Comparison of ENCODE assay signal across 25 cellular contexts in the genomic region with DNA sequence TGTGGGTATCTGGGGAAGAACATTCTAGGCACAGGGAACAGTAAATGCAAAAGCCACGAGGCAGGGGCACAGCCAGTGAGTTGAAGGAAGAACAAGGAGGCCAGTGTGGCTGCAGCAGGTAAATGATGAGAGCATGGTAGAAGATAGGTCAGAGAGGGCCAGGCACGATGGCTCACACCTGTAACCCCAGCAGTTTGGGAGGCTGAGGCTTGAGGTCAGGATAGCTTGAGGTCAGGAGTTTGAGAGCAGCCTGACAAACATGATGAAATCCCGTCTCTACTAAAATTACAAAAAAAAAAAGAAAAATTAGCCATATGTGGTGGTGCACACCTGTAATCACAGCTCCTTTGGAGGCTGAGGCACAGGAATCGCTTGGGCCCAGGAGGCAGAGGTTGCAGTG.
A peak's percentile ranks its signal among the peaks of the same experiment; 100 is the strongest.
DNase-seq lines count a peak whose midpoint lies in the region; ATAC-seq, FAIRE-seq and TF ChIP-seq lines count a peak whose summit lies in the region.
"Had no signal": no experiment of that assay in that cellular context is flagged by ENCODE, and none has a peak within 500 bp of the region (broad histone marks: within the 10 kb centered on the region; RNA-seq: fewer than 3 reads in every experiment).

No MANE protein-coding gene starts in this region.

- H2BK12ac ChIP-seq in trophoblast cell (ENCODE audit: low read length) = no peak overlapping the region

- 78 to 83% (median 82%) methylated on average over 4 of the region's 4 CpGs for WGBS in heart left ventricle, 4 donors
- 91 to 95% methylated on average over 2 to 3 of the region's 4 CpGs for WGBS in endodermal cell (ENCODE audit: insufficient coverage in 1 of 2, insufficient read length in 1 of 2), 2 experiments
- WGBS in trophoblast cell (ENCODE audit: extremely low coverage, insufficient coverage, insufficient read length) = no CpG with 5 or more reads among the region's 4 CpGs
- 87% methylated on average over 4 of the region's 4 CpGs for WGBS in prostate gland

- H3K27me3 Mint-ChIP-seq in endodermal cell (ENCODE audit: insufficient read depth) = no peaks in the 10 kb centered on the region

- H2BK120ac ChIP-seq in trophoblast cell (ENCODE audit: insufficient read depth, low read length, poor library complexity) = no peak overlapping the region

- H2AFZ ChIP-seq in trophoblast cell (ENCODE audit: insufficient read depth, low read length, poor library complexity) = no peak overlapping the region
- H2AFZ ChIP-seq: GM23338 had no signal

- H3K9me3 ChIP-seq in right atrium auricular region (no peaks in the 10 kb centered on the region), heart left ventricle (no peaks in the 10 kb centered on the region), endodermal cell (ENCODE audit: control insufficient read depth, low read length) (no peaks in the 10 kb centered on the region), trophoblast cell (ENCODE audit: insufficient read depth, low read depth, low read length) (no peaks in the 10 kb centered on the region), prostate gland (no peaks in the 10 kb centered on the region)
- H3K9me3 ChIP-seq: BLaER1 had no signal

- no peak for FAIRE-seq in frontal cortex (lab: Jason Lieb, UNC)
- FAIRE-seq: A204.1, D721Med, GM12878, GM19239, H54 had no signal

- H3K4me2 ChIP-seq in trophoblast cell (ENCODE audit: low read length) = no peak overlapping the region
- H3K4me2 ChIP-seq: BLaER1, GM23338 had no signal

- H3K36me3 ChIP-seq in right atrium auricular region = no peaks in the 10 kb centered on the region
- no peaks in the 10 kb centered on the region for H3K36me3 ChIP-seq in heart left ventricle
- H3K36me3 ChIP-seq in endodermal cell (ENCODE audit: control insufficient read depth, insufficient read depth, low read length) = no peaks in the 10 kb centered on the region
- H3K36me3 ChIP-seq in trophoblast cell (ENCODE audit: control insufficient read depth in 1 of 2, insufficient read depth in 2 of 2, low read length in 2 of 2) = no peaks in the 10 kb centered on the region
- H3K36me3 ChIP-seq in prostate gland = no peaks in the 10 kb centered on the region
- H3K36me3 ChIP-seq: BLaER1 had no signal

- H2AK5ac ChIP-seq in trophoblast cell (ENCODE audit: low read length) = no peak overlapping the region

- H3K9ac ChIP-seq in endodermal cell (ENCODE audit: extremely low read depth, low read length, poor library complexity, severe bottlenecking) = no peak overlapping the region
- H3K9ac ChIP-seq in trophoblast cell (ENCODE audit: low read length) = no peak overlapping the region
- H3K9ac ChIP-seq: BLaER1 had no signal

- H3K79me1 ChIP-seq in trophoblast cell (ENCODE audit: low read length) = no peaks in the 10 kb centered on the region

- peak; percentile 13 for DNase-seq in right atrium auricular region (ENCODE audit: low spot score)
- DNase-seq in heart left ventricle = no peak
- peak; percentile 10 for DNase-seq in endodermal cell
- no peak for DNase-seq in trophoblast cell
- no peak for DNase-seq in activated T-cell treated with anti-CD3 and anti-CD28 coated beads, Interleukin-2, amount 50 U/mL, for 1 hour
- DNase-seq in COLO829 (ENCODE audit: low spot score) = no peak
- DNase-seq in prostate gland (ENCODE audit: low spot score) = no peak
- no peak for DNase-seq in frontal cortex (ENCODE audit: low spot score in 2 of 2)
- DNase-seq: CD4-positive, CD25-positive, alpha-beta regulatory T cell; CD8-positive, alpha-beta T cell; DMS 273 treated with DMSO at 0.1 percent for 48 hours; DMS79; EL; GDM1; HCEC 1CT had no signal

- H4K12ac ChIP-seq in trophoblast cell (ENCODE audit: low read depth, low read length) = peak overlapping the region; percentile 36

- no peaks in the 10 kb centered on the region for H3K27me3 ChIP-seq in right atrium auricular region
- no peaks in the 10 kb centered on the region for H3K27me3 ChIP-seq in heart left ventricle
- no peaks in the 10 kb centered on the region for H3K27me3 ChIP-seq in endodermal cell (ENCODE audit: control insufficient read depth, insufficient read depth, low read length, poor library complexity, severe bottlenecking)
- no peaks in the 10 kb centered on the region for H3K27me3 ChIP-seq in trophoblast cell (ENCODE audit: insufficient read depth, low read length)
- H3K27me3 ChIP-seq in prostate gland (replicated peaks; ENCODE audit: insufficient read depth) = no peaks in the 10 kb centered on the region
- H3K27me3 ChIP-seq: BLaER1 had no signal

- no peak overlapping the region for H2BK5ac ChIP-seq in trophoblast cell (ENCODE audit: low read depth, low read length, poor library complexity)

- no peak overlapping the region for H3K4me3 Mint-ChIP-seq in endodermal cell
- H3K4me3 Mint-ChIP-seq: B cell; CD4-positive, CD25-positive, alpha-beta regulatory T cell; CD8-positive, alpha-beta T cell; GM23338 had no signal

- TF ChIP-seq POLR2A in heart left ventricle (IDR thresholded peaks at IDR 0.05) (no peak), prostate gland (IDR thresholded peaks at IDR 0.05) (no peak)

- H3K27ac ChIP-seq in right atrium auricular region (no peak overlapping the region), heart left ventricle (no peak overlapping the region), endodermal cell (ENCODE audit: low read depth, low read length) (no peak overlapping the region), trophoblast cell (ENCODE audit: low read depth, low read length) (no peak overlapping the region), prostate gland (no peak overlapping the region)
- H3K27ac ChIP-seq: 22Rv1, BLaER1, C4-2B had no signal

- H3K23ac ChIP-seq in trophoblast cell (ENCODE audit: low read length) = no peak overlapping the region

- no peak for ATAC-seq in heart left ventricle
- ATAC-seq: CD8-positive, alpha-beta T cell; GM12878; GM23338 had no signal

- H4K91ac ChIP-seq in trophoblast cell (ENCODE audit: low read depth, low read length) = no peak overlapping the region

- H3K4me3 ChIP-seq in right atrium auricular region (no peak overlapping the region), heart left ventricle (no peak overlapping the region), endodermal cell (ENCODE audit: low read length) (no peak overlapping the region), trophoblast cell (ENCODE audit: low read depth, low read length) (no peak overlapping the region), prostate gland (no peak overlapping the region)
- H3K4me3 ChIP-seq: BLaER1, GM12878, GM23338 had no signal

- TF ChIP-seq CTCF in right atrium auricular region (IDR thresholded peaks at IDR 0.05) (no peak), heart left ventricle (IDR thresholded peaks at IDR 0.05) (no peak), endodermal cell (conservative IDR thresholded peaks at IDR 0.05) (no peak), prostate gland (IDR thresholded peaks at IDR 0.05) (no peak)

- H3K27ac Mint-ChIP-seq in endodermal cell = no peak overlapping the region
- H3K27ac Mint-ChIP-seq: B cell; CD4-positive, CD25-positive, alpha-beta regulatory T cell; CD8-positive, alpha-beta T cell; GM23338 had no signal

- H3K18ac ChIP-seq in trophoblast cell (ENCODE audit: low read length) = no peak overlapping the region

- no peak overlapping the region for H3K14ac ChIP-seq in trophoblast cell (ENCODE audit: low read length)

- intact Hi-C loops in heart left ventricle (cut with DNase I) = no loop called here
- intact Hi-C loops in prostate gland (cut with DNase I) = no loop called here

- H3K4ac ChIP-seq in trophoblast cell (ENCODE audit: low read depth, low read length) = no peak overlapping the region

- no peaks in the 10 kb centered on the region for H3K36me3 Mint-ChIP-seq in endodermal cell (ENCODE audit: low read depth)
- H3K36me3 Mint-ChIP-seq: CD4-positive, CD25-positive, alpha-beta regulatory T cell; CD8-positive, alpha-beta T cell had no signal

- no peaks in the 10 kb centered on the region for H3K4me1 ChIP-seq in right atrium auricular region
- no peaks in the 10 kb centered on the region for H3K4me1 ChIP-seq in heart left ventricle
- no peaks in the 10 kb centered on the region for H3K4me1 ChIP-seq in endodermal cell (ENCODE audit: control insufficient read depth, insufficient read depth, low read length)
- no peaks in the 10 kb centered on the region for H3K4me1 ChIP-seq in trophoblast cell (ENCODE audit: control insufficient read depth in 1 of 2, insufficient read depth in 2 of 2, low read length in 2 of 2)
- no peaks in the 10 kb centered on the region for H3K4me1 ChIP-seq in prostate gland (replicated peaks)
- H3K4me1 ChIP-seq: BLaER1 had no signal

- H3K9me3 Mint-ChIP-seq in endodermal cell = no peaks in the 10 kb centered on the region
- H3K9me3 Mint-ChIP-seq: CD8-positive, alpha-beta T cell; GM23338 had no signal

- H4K8ac ChIP-seq in trophoblast cell (ENCODE audit: low read depth, low read length) = no peak overlapping the region

- no peaks in the 10 kb centered on the region for H3K79me2 ChIP-seq in trophoblast cell (ENCODE audit: control insufficient read depth, insufficient read depth, low read length, poor library complexity)

- peaks cover 9% of the 10 kb centered on the region for H3K4me1 Mint-ChIP-seq in endodermal cell
- H3K4me1 Mint-ChIP-seq: B cell; CD4-positive, CD25-positive, alpha-beta regulatory T cell; GM23338 had no signal

Comparison
In these comparisons a context has a peak if more than half of its experiments do, and no peak if none do; other contexts are left out.
1. DNase-seq: peak in right atrium auricular region (single experiment) and endodermal cell (single experiment); none in heart left ventricle (0 of 5), trophoblast cell (0 of 2), activated T-cell treated with anti-CD3 and anti-CD28 coated beads, Interleukin-2, amount 50 U/mL, for 1 hour (single experiment), COLO829 (single experiment), prostate gland (single experiment) and frontal cortex (0 of 2).